8 cellular contexts compared by ENCODE assay signal in genomic region chr13:26255717-26256277, GRCh38.
DNase-seq lines count a peak whose midpoint lies in the region; ATAC-seq and FAIRE-seq lines count a peak whose summit lies in the region.

No MANE protein-coding gene starts in this region.

- H3K4me3 Mint-ChIP-seq in activated naive CD4-positive, alpha-beta T cell treated with anti-CD3 and anti-CD28 coated beads, Interleukin-2, amount 50 U/mL, for 24 hours: peak overlapping the region; percentile 87

- H3K27ac Mint-ChIP-seq in activated naive CD4-positive, alpha-beta T cell treated with anti-CD3 and anti-CD28 coated beads, Interleukin-2, amount 50 U/mL, for 24 hours: peak overlapping the region; percentile 66

- H3K27me3 ChIP-seq in rectal smooth muscle tissue (ENCODE audit: control insufficient read depth, insufficient read depth, low read length): no peaks in the 10 kb centered on the region

- H3K4me3 ChIP-seq in rectal smooth muscle tissue (ENCODE audit: low read length): peak overlapping the region; percentile 49

- ATAC-seq in HG02870 (IDR thresholded peaks at IDR 0.05; ENCODE audit: unreplicated experiment): no peak

- DNase-seq in activated naive CD4-positive, alpha-beta T cell (lab: John Stamatoyannopoulos, UW): no peak
- DNase-seq in NOMO-1 treated with DMSO at 0.1 percent for 48 hours (lab: John Stamatoyannopoulos, UW; ENCODE audit: unreplicated experiment) (peak; percentile 16), DMS153 treated with DMSO at 0.1 percent for 48 hours (lab: John Stamatoyannopoulos, UW; ENCODE audit: unreplicated experiment) (no peak), inferior parietal cortex (ENCODE audit: extremely low spot score) (no peak)

- no peak overlapping the region for H3K27ac ChIP-seq in rectal smooth muscle tissue (ENCODE audit: low read depth, low read length)

- FAIRE-seq in endometrium (lab: Jason Lieb, UNC): peak; percentile 48

- H3K9ac ChIP-seq in rectal smooth muscle tissue (ENCODE audit: low read length): no peak overlapping the region

- H3K36me3 Mint-ChIP-seq in activated naive CD4-positive, alpha-beta T cell treated with anti-CD3 and anti-CD28 coated beads, Interleukin-2, amount 50 U/mL, for 24 hours: no peaks in the 10 kb centered on the region

- peaks cover 2% of the 10 kb centered on the region for H3K4me1 ChIP-seq in rectal smooth muscle tissue (ENCODE audit: control insufficient read depth, insufficient read depth, low read length)

- H3K36me3 ChIP-seq in rectal smooth muscle tissue (ENCODE audit: control insufficient read depth, insufficient read depth, low read length): no peaks in the 10 kb centered on the region

- no peaks in the 10 kb centered on the region for H3K27me3 Mint-ChIP-seq in activated naive CD4-positive, alpha-beta T cell treated with anti-CD3 and anti-CD28 coated beads, Interleukin-2, amount 50 U/mL, for 24 hours

- H3K9me3 Mint-ChIP-seq in activated naive CD4-positive, alpha-beta T cell treated with anti-CD3 and anti-CD28 coated beads, Interleukin-2, amount 50 U/mL, for 24 hours: no peaks in the 10 kb centered on the region

- peaks cover 56% of the 10 kb centered on the region for H3K4me1 Mint-ChIP-seq in activated naive CD4-positive, alpha-beta T cell treated with anti-CD3 and anti-CD28 coated beads, Interleukin-2, amount 50 U/mL, for 24 hours
